Comparison of ENCODE assay signal across 12 cellular contexts in the genomic region with DNA sequence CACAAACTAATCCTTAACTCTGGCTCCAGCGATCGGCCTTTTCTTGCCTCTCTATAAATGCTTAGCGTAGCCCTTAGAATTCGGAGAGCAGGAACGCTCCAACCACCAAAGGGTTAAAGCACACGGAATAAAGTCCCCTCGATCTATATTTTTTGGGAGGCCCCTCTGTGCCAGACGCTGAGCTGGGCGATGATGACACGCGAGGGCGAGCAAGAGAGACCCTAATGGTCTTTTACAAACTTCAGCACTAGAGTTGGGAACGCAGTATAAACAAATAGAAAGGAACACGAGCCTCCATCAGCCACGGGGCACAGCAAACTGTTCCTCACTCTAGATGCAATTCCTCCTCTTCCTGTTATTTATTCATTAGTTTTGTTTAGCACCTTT. TPM values are rescaled to one million over a fixed set of nuclear protein-coding genes. Genes with fewer than 3 reads are reported as not detected.
DNase-seq lines count a peak whose midpoint lies in the region; ATAC-seq and TF ChIP-seq lines count a peak whose summit lies in the region.
"Had no signal": no experiment of that assay in that cellular context is flagged by ENCODE, and none has a peak within 500 bp of the region (broad histone marks: within the 10 kb centered on the region; RNA-seq: fewer than 3 reads in every experiment).

No MANE protein-coding gene starts in this region.

- no peaks in the 10 kb centered on the region for H3F3A ChIP-seq in SK-N-SH (replicated peaks; ENCODE audit: insufficient read depth)

- no peaks in the 10 kb centered on the region for H4K20me1 ChIP-seq in SK-N-SH (ENCODE audit: insufficient read depth)

- CTCF ChIA-PET in SK-N-SH (lab: Yijun Ruan, JAX) = no interaction called here

- TF ChIP-seq RAD21 in SK-N-SH (IDR thresholded peaks at IDR 0.05; ENCODE audit: low read length) = no peak

- WGBS in SK-N-SH (ENCODE audit: low lambda C conversion rate) = 13% methylated on average over 15 of the region's 15 CpGs
- 9 to 10% methylated on average over 15 of the region's 15 CpGs for WGBS in tibial nerve, 2 donors

- TF ChIP-seq CTCF in SK-N-SH (IDR thresholded peaks at IDR 0.05) (no peak), dorsolateral prefrontal cortex (IDR thresholded peaks at IDR 0.05 in 54 of 56, conservative IDR thresholded peaks at IDR 0.05 in 2 of 56; ENCODE audit: low read depth in 1 of 56, partially characterized antibody in 56 of 56) (no peak), tibial nerve (IDR thresholded peaks at IDR 0.05) (no peak)

- no peaks in the 10 kb centered on the region for H3K9me3 ChIP-seq in SK-N-SH
- H3K9me3 ChIP-seq in mucosa of rectum (ENCODE audit: control insufficient read depth in 2 of 2, low read length in 2 of 2) = no peaks in the 10 kb centered on the region
- H3K9me3 ChIP-seq in tibial nerve = no peaks in the 10 kb centered on the region

- POLR2A ChIA-PET in SK-N-SH (lab: Yijun Ruan, JAX) = no interaction called here

- DNase-seq in SK-N-SH (no peak), dorsolateral prefrontal cortex (no peak), tibial nerve (ENCODE audit: low spot score in 2 of 2) (no peak), dermis blood vessel endothelial cell (no peak), SIG-M5 treated with dmso at 0.1 percent for 504 hours (lab: John Stamatoyannopoulos, UW; ENCODE audit: unreplicated experiment) (no peak), T-helper 1 cell (no peak)
- DNase-seq: activated naive CD8-positive, alpha-beta T cell treated with anti-CD3 and anti-CD28 coated beads, Interleukin-2, amount 10 ng/mL, durations not matched to agents 7 days and 5 days; stimulated activated CD4-positive, alpha-beta T cell treated with anti-CD3 and anti-CD28 coated beads, Interleukin-1b, Interleukin-23, amount 100 ng/mL, for 48 hours had no signal

- H3K9me2 ChIP-seq in SK-N-SH = no peaks in the 10 kb centered on the region

- H3K4me1 ChIP-seq in SK-N-SH (ENCODE audit: control insufficient read depth in 1 of 2, insufficient read depth in 2 of 2, low read depth in 1 of 2, low read length in 1 of 2) (no peaks in the 10 kb centered on the region), mucosa of rectum (ENCODE audit: control insufficient read depth in 2 of 2, insufficient read depth in 2 of 2, low read length in 2 of 2) (peaks cover 5 to 18% of the 10 kb centered on the region in 2 donors), tibial nerve (peaks cover 0 to 18% (median 12%) of the 10 kb centered on the region in 4 donors)

- TF ChIP-seq POLR2A in tibial nerve (IDR thresholded peaks at IDR 0.05) = no peak

- H3K27ac ChIP-seq in SK-N-SH (ENCODE audit: low read depth in 2 of 2, low read length in 1 of 2) (no peak overlapping the region), dorsolateral prefrontal cortex (peak overlapping the region in 11 of 59 donors; percentile 1 to 67 (median 35)), mucosa of rectum (ENCODE audit: low read depth in 2 of 2, low read length in 2 of 2) (peak overlapping the region; percentile 71 to 85), tibial nerve (peak overlapping the region in 1 of 4 donors; percentile 56)

- H3K9ac ChIP-seq in SK-N-SH (no peak overlapping the region), mucosa of rectum (ENCODE audit: low read depth in 1 of 2, low read length in 2 of 2) (peak overlapping the region; percentile 70 to 90)

- no peak for ATAC-seq in SK-N-SH treated with all-trans-retinoic acid at 6 μM for 48 hours
- ATAC-seq: HCT116 had no signal

- peak overlapping the region in 1 of 2 experiments; percentile 29; a peak in 2 of 4 replicates for H3K4me3 ChIP-seq in SK-N-SH (ENCODE audit: low read depth in 2 of 2, low read length in 1 of 2)
- peak overlapping the region; percentile 39 to 79 (median 62) for H3K4me3 ChIP-seq in dorsolateral prefrontal cortex
- peak overlapping the region; percentile 82 to 91 for H3K4me3 ChIP-seq in mucosa of rectum (ENCODE audit: low read length in 2 of 2)
- peak overlapping the region in 3 of 4 donors; percentile 7 to 45 (median 37) for H3K4me3 ChIP-seq in tibial nerve

- H3K27me3 ChIP-seq in SK-N-SH (ENCODE audit: insufficient read depth) (peaks cover 18% of the 10 kb centered on the region; the same call in 1 of the 2 replicates), dorsolateral prefrontal cortex (peaks cover 0 to 65% (median 38%) of the 10 kb centered on the region in 45 donors), mucosa of rectum (ENCODE audit: control insufficient read depth in 2 of 2, insufficient read depth in 2 of 2, low read length in 2 of 2) (no peaks in the 10 kb centered on the region), tibial nerve (peaks cover 0 to 76% of the 10 kb centered on the region in 2 donors)

- no peak for TF ChIP-seq EP300 in SK-N-SH (IDR thresholded peaks at IDR 0.05; ENCODE audit: borderline replicate concordance in 1 of 2, low read depth in 1 of 2, low read length in 1 of 2)
- TF ChIP-seq EP300 in tibial nerve (IDR thresholded peaks at IDR 0.05) = no peak

- intact Hi-C loops in dorsolateral prefrontal cortex (cut with DNase I) = loop anchor here in 1 of 2 donors (10.0 kb wide), 1 partner anchor 90 kb away; no protein-coding TSS in a partner anchor

- H2AFZ ChIP-seq in SK-N-SH (ENCODE audit: low read depth) = no peak overlapping the region

- H3K4me2 ChIP-seq in SK-N-SH = peak overlapping the region; percentile 57

- H3K36me3 ChIP-seq in SK-N-SH (replicated peaks in 1 of 2; ENCODE audit: control insufficient read depth in 1 of 2, insufficient read depth in 2 of 2, low read length in 1 of 2) (no peaks in the 10 kb centered on the region), mucosa of rectum (ENCODE audit: control insufficient read depth in 2 of 2, insufficient read depth in 2 of 2, low read length in 2 of 2) (no peaks in the 10 kb centered on the region), tibial nerve (no peaks in the 10 kb centered on the region)

- H3K79me2 ChIP-seq in SK-N-SH (ENCODE audit: insufficient read depth) = no peaks in the 10 kb centered on the region

TF ChIP-seq in SK-N-SH, 30 proteins besides CTCF, POLR2A, EP300 and RAD21:
- TF ChIP-seq MXI1 (IDR thresholded peaks at IDR 0.05; ENCODE audit: low read depth, low read length) (no peak), TCF12 (IDR thresholded peaks at IDR 0.05) (no peak), NFIC (IDR thresholded peaks at IDR 0.05; ENCODE audit: borderline replicate concordance) (no peak), NRF1 (IDR thresholded peaks at IDR 0.05; ENCODE audit: low read depth, low read length) (no peak), CHD2 (IDR thresholded peaks at IDR 0.05; ENCODE audit: low read length, partially characterized antibody) (no peak), SIN3A (IDR thresholded peaks at IDR 0.05; ENCODE audit: borderline replicate concordance, low read depth, low read length) (no peak)
- TF ChIP-seq, protein P1, sequence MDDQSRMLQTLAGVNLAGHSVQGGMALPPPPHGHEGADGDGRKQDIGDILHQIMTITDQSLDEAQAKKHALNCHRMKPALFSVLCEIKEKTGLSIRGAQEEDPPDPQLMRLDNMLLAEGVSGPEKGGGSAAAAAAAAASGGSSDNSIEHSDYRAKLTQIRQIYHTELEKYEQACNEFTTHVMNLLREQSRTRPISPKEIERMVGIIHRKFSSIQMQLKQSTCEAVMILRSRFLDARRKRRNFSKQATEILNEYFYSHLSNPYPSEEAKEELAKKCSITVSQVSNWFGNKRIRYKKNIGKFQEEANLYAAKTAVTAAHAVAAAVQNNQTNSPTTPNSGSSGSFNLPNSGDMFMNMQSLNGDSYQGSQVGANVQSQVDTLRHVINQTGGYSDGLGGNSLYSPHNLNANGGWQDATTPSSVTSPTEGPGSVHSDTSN (IDR thresholded peaks at IDR 0.05) = no peak

TF ChIP-seq in SK-N-SH treated with all-trans-retinoic acid at 6 μM for 48 hours, 23 proteins besides CTCF, POLR2A, EP300 and RAD21:
- TF ChIP-seq TOX (CRISPR knock-in tag; IDR thresholded peaks at IDR 0.05; ENCODE audit: borderline replicate concordance) = no peak

RNA-seq across cellular contexts. Expression of a gene that starts 1.8 kb away (rescaled TPM):
- polyA plus RNA-seq in SK-N-SH (2012; rRNA removed) = not detected in 2 replicates
- not detected in 2 replicates for polyA plus RNA-seq in SK-N-SH (2012; cell fraction: cytosol; rRNA removed)
- polyA plus RNA-seq in SK-N-SH (2012; cell fraction: nucleus; rRNA removed) = not detected in 2 replicates
- 10 to 100 TPM in 6 of 120 experiments, 1 to 10 TPM in 114; 2.1 to 13.9 (median 6.0) TPM for total RNA-seq in dorsolateral prefrontal cortex
- total RNA-seq in tibial nerve = 1 to 10 TPM in 1 of 4 donors, not detected in 3; 1.7 TPM
- total RNA-seq in dermis blood vessel endothelial cell = under 0.01 TPM in 1 of 2 replicates, not detected in the other
- total RNA-seq: activated naive CD8-positive, alpha-beta T cell treated with anti-CD3 and anti-CD28 coated beads, Interleukin-2, amount 10 ng/mL, durations not matched to agents 7 days and 5 days; HT1080 had no signal

Comparison
In these comparisons a context has a peak if more than half of its experiments do, and no peak if none do; other contexts are left out.
1. H3K27ac ChIP-seq: peak in mucosa of rectum (2 of 2); none in SK-N-SH (0 of 2).